Comparison of ENCODE assay signal across 22 cellular contexts in genomic region chr4:99852199-99852718, GRCh38. TPM values are rescaled to one million over a fixed set of nuclear protein-coding genes. Genes with fewer than 3 reads are reported as not detected.
DNase-seq lines count a peak whose midpoint lies in the region; ATAC-seq and TF ChIP-seq lines count a peak whose summit lies in the region.
"Had no signal": no experiment of that assay in that cellular context is flagged by ENCODE, and none has a peak within 500 bp of the region (broad histone marks: within the 10 kb centered on the region; RNA-seq: fewer than 3 reads in every experiment).

No MANE protein-coding gene starts in this region.

- ATAC-seq in natural killer cell treated with Interleukin-12 subunit alpha and Interleukin-12 subunit beta and Interleukin-15 and Interleukin-18, amount 100 ng/mL, for 72 hours: peak in 1 of 2 donors; percentile 15
- ATAC-seq in natural killer cell: no peak
- ATAC-seq in activated naive CD8-positive, alpha-beta T cell treated with anti-CD3 and anti-CD28 coated beads, Interleukin-2, amount 10 ng/mL, durations not matched to agents 7 days and 5 days (ENCODE audit: low read depth): no peak
- no peak for ATAC-seq in CD8-positive, alpha-beta T cell
- ATAC-seq: lower lobe of right lung had no signal

- H3K4me3 Mint-ChIP-seq in natural killer cell treated with Interleukin-12 subunit alpha and Interleukin-12 subunit beta and Interleukin-15 and Interleukin-18, amount 100 ng/mL, for 72 hours: peak overlapping the region; percentile 82
- H3K4me3 Mint-ChIP-seq in natural killer cell: no peak overlapping the region
- H3K4me3 Mint-ChIP-seq in T-helper 1 cell treated with Interleukin-12 subunit alpha and Interleukin-12 subunit beta and Interleukin-4 antibody, amounts not matched to agents 30 μg/mL and 1 μg/mL, for 36 hours: peak overlapping the region; percentile 68
- no peak overlapping the region for H3K4me3 Mint-ChIP-seq in activated naive CD8-positive, alpha-beta T cell treated with anti-CD3 and anti-CD28 coated beads, Interleukin-2, amount 10 ng/mL, durations not matched to agents 7 days and 5 days
- no peak overlapping the region for H3K4me3 Mint-ChIP-seq in CD8-positive, alpha-beta T cell

- H3K27ac Mint-ChIP-seq in natural killer cell treated with Interleukin-12 subunit alpha and Interleukin-12 subunit beta and Interleukin-15 and Interleukin-18, amount 100 ng/mL, for 72 hours: peak overlapping the region; percentile 72 to 92
- no peak overlapping the region for H3K27ac Mint-ChIP-seq in natural killer cell
- H3K27ac Mint-ChIP-seq in T-helper 1 cell treated with Interleukin-12 subunit alpha and Interleukin-12 subunit beta and Interleukin-4 antibody, amounts not matched to agents 30 μg/mL and 1 μg/mL, for 36 hours: peak overlapping the region; percentile 88
- H3K27ac Mint-ChIP-seq in activated naive CD8-positive, alpha-beta T cell treated with anti-CD3 and anti-CD28 coated beads, Interleukin-2, amount 10 ng/mL, durations not matched to agents 7 days and 5 days: peak overlapping the region; percentile 11
- no peak overlapping the region for H3K27ac Mint-ChIP-seq in CD8-positive, alpha-beta T cell

- peaks cover 10% of the 10 kb centered on the region for H3K4me1 ChIP-seq in CD8-positive, alpha-beta T cell (ENCODE audit: insufficient read depth, low read length)
- H3K4me1 ChIP-seq: adrenal gland, lower lobe of right lung, right atrium auricular region had no signal

- no peak for DNase-seq in natural killer cell treated with Interleukin-12 subunit alpha and Interleukin-12 subunit beta and Interleukin-15 and Interleukin-18, amount 100 ng/mL, for 72 hours (ENCODE audit: low spot score)
- no peak for DNase-seq in natural killer cell
- no peak for DNase-seq in activated naive CD8-positive, alpha-beta T cell treated with anti-CD3 and anti-CD28 coated beads, Interleukin-2, amount 10 ng/mL, durations not matched to agents 7 days and 5 days
- DNase-seq in CD8-positive, alpha-beta T cell: no peak
- no peak for DNase-seq in EL
- no peak for DNase-seq in NCI-H1436 (lab: John Stamatoyannopoulos, UW)
- DNase-seq in HUDEP-2 (lab: John Stamatoyannopoulos, UW; ENCODE audit: unreplicated experiment in 76 of 76): no peak
- DNase-seq: adrenal gland, COR-L47, foreskin fibroblast, hypothalamus, islet precursor cell, KG1, lower lobe of right lung, NCI-H1694 treated with DMSO at 0.1 percent for 48 hours, NCI-H748 treated with DMSO at 0.1 percent for 48 hours, SHP77 treated with DMSO at 0.1 percent for 48 hours had no signal

- H3K36me3 ChIP-seq in CD8-positive, alpha-beta T cell (ENCODE audit: insufficient read depth, low read length): no peaks in the 10 kb centered on the region
- H3K36me3 ChIP-seq: adrenal gland, lower lobe of right lung, right atrium auricular region had no signal

- no peaks in the 10 kb centered on the region for H3K27me3 ChIP-seq in CD8-positive, alpha-beta T cell (ENCODE audit: insufficient read depth, low read length)
- H3K27me3 ChIP-seq: adrenal gland, right atrium auricular region had no signal

- POLR2A ChIA-PET in activated naive CD8-positive, alpha-beta T cell treated with anti-CD3 and anti-CD28 coated beads, Interleukin-2, amount 10 ng/mL, durations not matched to agents 7 days and 5 days (lab: Charles Lee): interaction anchor here (1.0 kb wide), 1 partner anchor 36 kb away, joined by 3 read pairs; the partner anchor contains the start of gene DAPP1
- POLR2A ChIA-PET in CD8-positive, alpha-beta T cell (lab: Charles Lee): interaction anchor here (1.5 kb wide), 1 partner anchor 10 kb away, joined by 3 read pairs; no protein-coding TSS in a partner anchor

- no peak for TF ChIP-seq CTCF in natural killer cell (IDR thresholded peaks at IDR 0.05)
- no peak for TF ChIP-seq CTCF in CD8-positive, alpha-beta T cell (IDR thresholded peaks at IDR 0.05)

- CTCF ChIA-PET in CD8-positive, alpha-beta T cell (lab: Charles Lee): interaction anchor here (1.3 kb wide), 1 partner anchor 44 kb away, joined by 3 read pairs; no protein-coding TSS in a partner anchor

- H3K36me3 Mint-ChIP-seq in natural killer cell treated with Interleukin-12 subunit alpha and Interleukin-12 subunit beta and Interleukin-15 and Interleukin-18, amount 100 ng/mL, for 72 hours: peaks cover 21% of the 10 kb centered on the region
- H3K36me3 Mint-ChIP-seq in natural killer cell: no peaks in the 10 kb centered on the region
- peaks cover 55% of the 10 kb centered on the region for H3K36me3 Mint-ChIP-seq in T-helper 1 cell treated with Interleukin-12 subunit alpha and Interleukin-12 subunit beta and Interleukin-4 antibody, amounts not matched to agents 30 μg/mL and 1 μg/mL, for 36 hours (ENCODE audit: low read depth)
- peaks cover 48% of the 10 kb centered on the region for H3K36me3 Mint-ChIP-seq in activated naive CD8-positive, alpha-beta T cell treated with anti-CD3 and anti-CD28 coated beads, Interleukin-2, amount 10 ng/mL, durations not matched to agents 7 days and 5 days
- H3K36me3 Mint-ChIP-seq in CD8-positive, alpha-beta T cell: peaks cover 21% of the 10 kb centered on the region

- H3K4me3 ChIP-seq in CD8-positive, alpha-beta T cell (ENCODE audit: low read depth, low read length): no peak overlapping the region
- H3K4me3 ChIP-seq: adrenal gland, lower lobe of right lung, right atrium auricular region had no signal

- no peak overlapping the region for H3K27ac ChIP-seq in CD8-positive, alpha-beta T cell (ENCODE audit: low read depth, low read length)
- H3K27ac ChIP-seq: adrenal gland, epithelial cell of prostate, lower lobe of right lung, right atrium auricular region had no signal

- H3K9me3 ChIP-seq in CD8-positive, alpha-beta T cell (ENCODE audit: low read length): no peaks in the 10 kb centered on the region
- H3K9me3 ChIP-seq: adrenal gland, lower lobe of right lung, right atrium auricular region had no signal

- H3K27me3 Mint-ChIP-seq in natural killer cell treated with Interleukin-12 subunit alpha and Interleukin-12 subunit beta and Interleukin-15 and Interleukin-18, amount 100 ng/mL, for 72 hours: no peaks in the 10 kb centered on the region
- H3K27me3 Mint-ChIP-seq in natural killer cell (ENCODE audit: low read depth in 2 of 2): no peaks in the 10 kb centered on the region
- no peaks in the 10 kb centered on the region for H3K27me3 Mint-ChIP-seq in T-helper 1 cell treated with Interleukin-12 subunit alpha and Interleukin-12 subunit beta and Interleukin-4 antibody, amounts not matched to agents 30 μg/mL and 1 μg/mL, for 36 hours (ENCODE audit: low read depth)
- H3K27me3 Mint-ChIP-seq in activated naive CD8-positive, alpha-beta T cell treated with anti-CD3 and anti-CD28 coated beads, Interleukin-2, amount 10 ng/mL, durations not matched to agents 7 days and 5 days: no peaks in the 10 kb centered on the region
- H3K27me3 Mint-ChIP-seq in CD8-positive, alpha-beta T cell (ENCODE audit: low read depth): no peaks in the 10 kb centered on the region

- no peaks in the 10 kb centered on the region for H3K9me3 Mint-ChIP-seq in natural killer cell treated with Interleukin-12 subunit alpha and Interleukin-12 subunit beta and Interleukin-15 and Interleukin-18, amount 100 ng/mL, for 72 hours
- no peaks in the 10 kb centered on the region for H3K9me3 Mint-ChIP-seq in natural killer cell
- no peaks in the 10 kb centered on the region for H3K9me3 Mint-ChIP-seq in T-helper 1 cell treated with Interleukin-12 subunit alpha and Interleukin-12 subunit beta and Interleukin-4 antibody, amounts not matched to agents 30 μg/mL and 1 μg/mL, for 36 hours
- H3K9me3 Mint-ChIP-seq in activated naive CD8-positive, alpha-beta T cell treated with anti-CD3 and anti-CD28 coated beads, Interleukin-2, amount 10 ng/mL, durations not matched to agents 7 days and 5 days: no peaks in the 10 kb centered on the region
- H3K9me3 Mint-ChIP-seq in CD8-positive, alpha-beta T cell: no peaks in the 10 kb centered on the region

- peaks cover 21 to 60% of the 10 kb centered on the region in 2 donors for H3K4me1 Mint-ChIP-seq in natural killer cell treated with Interleukin-12 subunit alpha and Interleukin-12 subunit beta and Interleukin-15 and Interleukin-18, amount 100 ng/mL, for 72 hours (ENCODE audit: low read depth in 2 of 2)
- peaks cover 0 to 11% of the 10 kb centered on the region in 2 donors for H3K4me1 Mint-ChIP-seq in natural killer cell
- H3K4me1 Mint-ChIP-seq in T-helper 1 cell treated with Interleukin-12 subunit alpha and Interleukin-12 subunit beta and Interleukin-4 antibody, amounts not matched to agents 30 μg/mL and 1 μg/mL, for 36 hours (ENCODE audit: low read depth): peaks cover 75% of the 10 kb centered on the region
- peaks cover 55% of the 10 kb centered on the region for H3K4me1 Mint-ChIP-seq in activated naive CD8-positive, alpha-beta T cell treated with anti-CD3 and anti-CD28 coated beads, Interleukin-2, amount 10 ng/mL, durations not matched to agents 7 days and 5 days
- peaks cover 22% of the 10 kb centered on the region for H3K4me1 Mint-ChIP-seq in CD8-positive, alpha-beta T cell (ENCODE audit: low read depth)

- intact Hi-C loops in natural killer cell (cut with micrococcal nuclease): no loop called here
- intact Hi-C loops in CD8-positive, alpha-beta T cell (cut with DNase I, micrococcal nuclease): no loop called here

RNA-seq across cellular contexts. Expression of gene DAPP1, which starts 35.6 kb away (rescaled TPM):
- 10 to 100 TPM; 15.9 to 23.4 TPM for total RNA-seq in natural killer cell treated with Interleukin-12 subunit alpha and Interleukin-12 subunit beta and Interleukin-15 and Interleukin-18, amount 100 ng/mL, for 72 hours
- 1 to 10 TPM; 5.9 to 7.3 (median 6.8) TPM for total RNA-seq in natural killer cell
- total RNA-seq in activated naive CD8-positive, alpha-beta T cell treated with anti-CD3 and anti-CD28 coated beads, Interleukin-2, amount 10 ng/mL, durations not matched to agents 7 days and 5 days: 10 to 100 TPM; 19.6 to 22.8 TPM
- 1 to 10 TPM; 3.2 to 3.6 TPM for total RNA-seq in CD8-positive, alpha-beta T cell
- total RNA-seq: dermis microvascular lymphatic vessel endothelial cell, osteoblast had no signal

RNA-seq across cellular contexts. Expression of gene LAMTOR3, which starts 42.0 kb away (rescaled TPM):
- total RNA-seq in natural killer cell treated with Interleukin-12 subunit alpha and Interleukin-12 subunit beta and Interleukin-15 and Interleukin-18, amount 100 ng/mL, for 72 hours: 10 to 100 TPM; 13.9 to 32.3 TPM
- total RNA-seq in natural killer cell: 10 to 100 TPM; 18.1 to 29.9 (median 25.9) TPM
- total RNA-seq in activated naive CD8-positive, alpha-beta T cell treated with anti-CD3 and anti-CD28 coated beads, Interleukin-2, amount 10 ng/mL, durations not matched to agents 7 days and 5 days: 10 to 100 TPM; 27.4 to 28.3 TPM
- 10 to 100 TPM; 29.3 to 32.4 TPM for total RNA-seq in CD8-positive, alpha-beta T cell

Comparison
In these comparisons a context has a peak if more than half of its experiments do, and no peak if none do; other contexts are left out.
1. H3K27ac Mint-ChIP-seq: peak in natural killer cell treated with Interleukin-12 subunit alpha and Interleukin-12 subunit beta and Interleukin-15 and Interleukin-18, amount 100 ng/mL, for 72 hours (2 of 2), T-helper 1 cell treated with Interleukin-12 subunit alpha and Interleukin-12 subunit beta and Interleukin-4 antibody, amounts not matched to agents 30 μg/mL and 1 μg/mL, for 36 hours (single experiment) and activated naive CD8-positive, alpha-beta T cell treated with anti-CD3 and anti-CD28 coated beads, Interleukin-2, amount 10 ng/mL, durations not matched to agents 7 days and 5 days (single experiment); none in natural killer cell (0 of 2) and CD8-positive, alpha-beta T cell (single experiment).
2. H3K4me3 Mint-ChIP-seq: peak in natural killer cell treated with Interleukin-12 subunit alpha and Interleukin-12 subunit beta and Interleukin-15 and Interleukin-18, amount 100 ng/mL, for 72 hours (single experiment) and T-helper 1 cell treated with Interleukin-12 subunit alpha and Interleukin-12 subunit beta and Interleukin-4 antibody, amounts not matched to agents 30 μg/mL and 1 μg/mL, for 36 hours (single experiment); none in natural killer cell (single experiment), activated naive CD8-positive, alpha-beta T cell treated with anti-CD3 and anti-CD28 coated beads, Interleukin-2, amount 10 ng/mL, durations not matched to agents 7 days and 5 days (single experiment) and CD8-positive, alpha-beta T cell (single experiment).